ENCODE assay signal across 1 cellular context in genomic region chr2:238127165-238128060, GRCh38.
TF ChIP-seq lines count a peak whose summit lies in the region.

No MANE protein-coding gene starts in this region.

TF ChIP-seq in WTC11, 78 proteins besides CTCF, POLR2A, EP300 and RAD21 (continued from another document):
- no peak for TF ChIP-seq AFF4 (CRISPR knock-in tag; IDR thresholded peaks at IDR 0.05; ENCODE audit: borderline replicate concordance)
- no peak for TF ChIP-seq ZNF423 (CRISPR knock-in tag; IDR thresholded peaks at IDR 0.05)
- TF ChIP-seq TCF7 (CRISPR knock-in tag; IDR thresholded peaks at IDR 0.05; ENCODE audit: low read depth): no peak
- TF ChIP-seq, protein P1, sequence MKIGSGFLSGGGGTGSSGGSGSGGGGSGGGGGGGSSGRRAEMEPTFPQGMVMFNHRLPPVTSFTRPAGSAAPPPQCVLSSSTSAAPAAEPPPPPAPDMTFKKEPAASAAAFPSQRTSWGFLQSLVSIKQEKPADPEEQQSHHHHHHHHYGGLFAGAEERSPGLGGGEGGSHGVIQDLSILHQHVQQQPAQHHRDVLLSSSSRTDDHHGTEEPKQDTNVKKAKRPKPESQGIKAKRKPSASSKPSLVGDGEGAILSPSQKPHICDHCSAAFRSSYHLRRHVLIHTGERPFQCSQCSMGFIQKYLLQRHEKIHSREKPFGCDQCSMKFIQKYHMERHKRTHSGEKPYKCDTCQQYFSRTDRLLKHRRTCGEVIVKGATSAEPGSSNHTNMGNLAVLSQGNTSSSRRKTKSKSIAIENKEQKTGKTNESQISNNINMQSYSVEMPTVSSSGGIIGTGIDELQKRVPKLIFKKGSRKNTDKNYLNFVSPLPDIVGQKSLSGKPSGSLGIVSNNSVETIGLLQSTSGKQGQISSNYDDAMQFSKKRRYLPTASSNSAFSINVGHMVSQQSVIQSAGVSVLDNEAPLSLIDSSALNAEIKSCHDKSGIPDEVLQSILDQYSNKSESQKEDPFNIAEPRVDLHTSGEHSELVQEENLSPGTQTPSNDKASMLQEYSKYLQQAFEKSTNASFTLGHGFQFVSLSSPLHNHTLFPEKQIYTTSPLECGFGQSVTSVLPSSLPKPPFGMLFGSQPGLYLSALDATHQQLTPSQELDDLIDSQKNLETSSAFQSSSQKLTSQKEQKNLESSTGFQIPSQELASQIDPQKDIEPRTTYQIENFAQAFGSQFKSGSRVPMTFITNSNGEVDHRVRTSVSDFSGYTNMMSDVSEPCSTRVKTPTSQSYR (CRISPR knock-in tag; IDR thresholded peaks at IDR 0.05): no peak
- TF ChIP-seq ATF1 (CRISPR knock-in tag; IDR thresholded peaks at IDR 0.05): no peak
- no peak for TF ChIP-seq SMAD3 (CRISPR knock-in tag; IDR thresholded peaks at IDR 0.05; ENCODE audit: borderline replicate concordance)
- no peak for TF ChIP-seq MYBL2 (CRISPR knock-in tag; IDR thresholded peaks at IDR 0.05)
- TF ChIP-seq MAX (CRISPR knock-in tag; IDR thresholded peaks at IDR 0.05): no peak
- no peak for TF ChIP-seq TEAD1 (CRISPR knock-in tag; IDR thresholded peaks at IDR 0.05)
